ENCODE assay signal across 8 cellular contexts in genomic region chr12:115245005-115245404, GRCh38.
"Had no signal": no experiment of that assay in that cellular context is flagged by ENCODE, and none has a peak within 500 bp of the region (broad histone marks: within the 10 kb centered on the region; RNA-seq: fewer than 3 reads in every experiment).

No MANE protein-coding gene starts in this region.

- H3K4me3 ChIP-seq: GM23248, HAP-1 had no signal

- H3K27ac ChIP-seq: GM23248, HL-60 had no signal

- ATAC-seq: HCT116, HepG2 had no signal

- H3K4me1 ChIP-seq: HAP-1 had no signal

- DNase-seq: GM23248, GOT3, H7, HFFc6 had no signal

- H3K36me3 ChIP-seq: HAP-1 had no signal

- H3K9me3 ChIP-seq: HAP-1 had no signal
